In genomic region chr2:20491739-20492531, GRCh38 we compare ENCODE assay signal across 1 cellular context.
A peak's percentile ranks its signal among the peaks of the same experiment; 100 is the strongest.
TF ChIP-seq lines count a peak whose summit lies in the region.

No MANE protein-coding gene starts in this region.

TF ChIP-seq in HepG2, 621 proteins besides CTCF, POLR2A, EP300 and RAD21 (continued from another document and continues in another):
- no peak for TF ChIP-seq HOXA3 (CRISPR knock-in tag; IDR thresholded peaks at IDR 0.05)
- no peak for TF ChIP-seq ZFAT (CRISPR knock-in tag; conservative IDR thresholded peaks at IDR 0.05)
- TF ChIP-seq PATZ1 (CRISPR knock-in tag; IDR thresholded peaks at IDR 0.05) = peak; percentile 85
- no peak for TF ChIP-seq STAG1 (CRISPR knock-in tag; IDR thresholded peaks at IDR 0.05)
- peak; percentile 49; the same call in 1 of the 2 replicates for TF ChIP-seq KDM2A (CRISPR knock-in tag; IDR thresholded peaks at IDR 0.05; ENCODE audit: borderline replicate concordance, low read depth)
- TF ChIP-seq FLYWCH1 (CRISPR knock-in tag; IDR thresholded peaks at IDR 0.05) = no peak
- TF ChIP-seq GFI1 (CRISPR knock-in tag; IDR thresholded peaks at IDR 0.05; ENCODE audit: borderline replicate concordance) = 0 out of 2 replicates have a peak, but pooled peaks have one; percentile 32
- TF ChIP-seq ZFP91 (CRISPR knock-in tag; IDR thresholded peaks at IDR 0.05; ENCODE audit: borderline replicate concordance) = peak; percentile 42; the same call in 1 of the 2 replicates
- peak; percentile 44; the same call in 1 of the 2 replicates for TF ChIP-seq MIER3 (CRISPR knock-in tag; IDR thresholded peaks at IDR 0.05; ENCODE audit: borderline replicate concordance)
- TF ChIP-seq ZNF768 (CRISPR knock-in tag; IDR thresholded peaks at IDR 0.05) = peak; percentile 60; the same call in 1 of the 2 replicates
- TF ChIP-seq ZNF501 (CRISPR knock-in tag; IDR thresholded peaks at IDR 0.05) = no peak
- TF ChIP-seq BRF2 (CRISPR knock-in tag; IDR thresholded peaks at IDR 0.05) = no peak
- no peak for TF ChIP-seq ETV6 (CRISPR knock-in tag; conservative IDR thresholded peaks at IDR 0.05)
- TF ChIP-seq ZNF292 (CRISPR knock-in tag; IDR thresholded peaks at IDR 0.05; ENCODE audit: borderline replicate concordance, low read depth) = 0 out of 2 replicates have a peak, but pooled peaks have one; percentile 57
- no peak for TF ChIP-seq NR0B2 (CRISPR knock-in tag; IDR thresholded peaks at IDR 0.05)
- TF ChIP-seq HMG20B (CRISPR knock-in tag; conservative IDR thresholded peaks at IDR 0.05) = peak; percentile 39; the same call in 1 of the 2 replicates
- TF ChIP-seq FOSL2 (CRISPR knock-in tag; IDR thresholded peaks at IDR 0.05) = peak; percentile 89
- no peak for TF ChIP-seq ZNF770 (CRISPR knock-in tag; IDR thresholded peaks at IDR 0.05)
- 0 out of 2 replicates have a peak, but pooled peaks have one; percentile 22 for TF ChIP-seq IRF2 (CRISPR knock-in tag; IDR thresholded peaks at IDR 0.05)
- peak; percentile 77; the same call in 1 of the 2 replicates for TF ChIP-seq NRL (CRISPR knock-in tag; IDR thresholded peaks at IDR 0.05; ENCODE audit: borderline replicate concordance)
- TF ChIP-seq SRSF1 (optimal IDR thresholded peaks at IDR 0.05; ENCODE audit: low read depth, low read length) = peak; percentile 47
- peak; percentile 48; the same call in 1 of the 2 replicates for TF ChIP-seq GABPB1 (CRISPR knock-in tag; IDR thresholded peaks at IDR 0.05)
- TF ChIP-seq NFATC3 (CRISPR knock-in tag; IDR thresholded peaks at IDR 0.05) = 0 out of 2 replicates have a peak, but pooled peaks have one; percentile 64
- no peak for TF ChIP-seq ZNF275 (CRISPR knock-in tag; IDR thresholded peaks at IDR 0.05; ENCODE audit: borderline replicate concordance)
- no peak for TF ChIP-seq FOXO4 (CRISPR knock-in tag; conservative IDR thresholded peaks at IDR 0.05)
- TF ChIP-seq ETS1 (CRISPR knock-in tag; IDR thresholded peaks at IDR 0.05) = no peak
- no peak for TF ChIP-seq HMGA1 (CRISPR knock-in tag; conservative IDR thresholded peaks at IDR 0.05)
- TF ChIP-seq POLR2AphosphoS2 (IDR thresholded peaks at IDR 0.05; ENCODE audit: low read depth, low read length) = no peak
- TF ChIP-seq HNF1B (CRISPR knock-in tag; IDR thresholded peaks at IDR 0.05) = no peak
- no peak for TF ChIP-seq ZNF569 (CRISPR knock-in tag; IDR thresholded peaks at IDR 0.05; ENCODE audit: borderline replicate concordance)
- TF ChIP-seq CHD2 (IDR thresholded peaks at IDR 0.05; ENCODE audit: low read depth, low read length) = 0 out of 2 replicates have a peak, but pooled peaks have one; percentile 27
- peak; percentile 33; the same call in 1 of the 2 replicates for TF ChIP-seq YEATS2 (CRISPR knock-in tag; IDR thresholded peaks at IDR 0.05; ENCODE audit: borderline replicate concordance)
- peak; percentile 50; the same call in 1 of the 2 replicates for TF ChIP-seq BCL6 (CRISPR knock-in tag; IDR thresholded peaks at IDR 0.05)
- no peak for TF ChIP-seq SOX13 (IDR thresholded peaks at IDR 0.05)
- TF ChIP-seq SOX13 (CRISPR knock-in tag; conservative IDR thresholded peaks at IDR 0.05 in 1 of 2, IDR thresholded peaks at IDR 0.05 in 1 of 2) = peak in 1 of 2 experiments; percentile 50; a peak in 2 of 4 replicates
- no peak for TF ChIP-seq E2F1 (CRISPR knock-in tag; IDR thresholded peaks at IDR 0.05)
- no peak for TF ChIP-seq MYPOP (CRISPR knock-in tag; IDR thresholded peaks at IDR 0.05)
- TF ChIP-seq SAP130 (CRISPR knock-in tag; IDR thresholded peaks at IDR 0.05; ENCODE audit: low read depth) = no peak
- no peak for TF ChIP-seq HIC2 (CRISPR knock-in tag; IDR thresholded peaks at IDR 0.05; ENCODE audit: low read depth)
- no peak for TF ChIP-seq MYC (CRISPR knock-in tag; IDR thresholded peaks at IDR 0.05; ENCODE audit: borderline replicate concordance)
- TF ChIP-seq FOXA3 (CRISPR knock-in tag; IDR thresholded peaks at IDR 0.05) = peak; percentile 9; the same call in 1 of the 2 replicates
- peak; percentile 10 for TF ChIP-seq SKI (IDR thresholded peaks at IDR 0.05; ENCODE audit: partially characterized antibody)
- no peak for TF ChIP-seq ZNF180 (CRISPR knock-in tag; IDR thresholded peaks at IDR 0.05; ENCODE audit: borderline replicate concordance, low read depth)
- TF ChIP-seq FOSL1 (CRISPR knock-in tag; IDR thresholded peaks at IDR 0.05; ENCODE audit: borderline replicate concordance) = 0 out of 2 replicates have a peak, but pooled peaks have one; percentile 56
- peak; percentile 72 for TF ChIP-seq TCF7 (IDR thresholded peaks at IDR 0.05; ENCODE audit: low read depth)
- no peak for TF ChIP-seq MEF2D (CRISPR knock-in tag; IDR thresholded peaks at IDR 0.05)
- TF ChIP-seq ELF3 (CRISPR knock-in tag; IDR thresholded peaks at IDR 0.05) = no peak
- TF ChIP-seq HMG20A (CRISPR knock-in tag; IDR thresholded peaks at IDR 0.05; ENCODE audit: borderline replicate concordance) = peak; percentile 53; the same call in 1 of the 2 replicates
